Comparison of ENCODE assay signal across 8 cellular contexts in the genomic region with DNA sequence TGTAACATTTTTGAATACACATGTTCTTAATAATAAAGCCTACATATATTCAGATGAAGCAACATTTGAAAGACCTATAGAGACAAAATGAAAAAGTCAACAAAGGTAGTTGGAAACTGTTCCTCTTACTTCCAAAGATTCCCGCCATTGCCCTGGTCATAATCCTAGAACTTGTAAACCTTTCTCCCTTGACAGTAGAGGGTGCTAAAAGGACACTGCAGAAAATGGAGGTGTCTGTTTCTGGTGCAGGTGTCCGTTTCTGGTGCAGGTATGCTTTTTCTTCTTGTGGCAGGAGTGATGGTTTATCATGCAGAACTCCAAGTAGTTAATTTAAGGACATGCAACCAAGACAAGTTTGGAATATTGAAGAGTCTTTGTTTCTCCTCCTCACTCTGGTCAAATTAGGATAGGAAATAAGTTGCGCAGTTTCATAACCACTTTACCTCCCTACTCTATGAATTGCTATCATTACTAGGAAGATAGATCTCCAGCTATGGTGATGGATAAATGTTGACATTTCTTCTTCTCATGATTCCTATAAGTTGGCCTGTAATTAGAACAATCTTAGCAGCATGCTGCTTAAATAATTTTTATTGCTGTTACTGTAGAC. TPM values are rescaled to one million over a fixed set of nuclear protein-coding genes. Genes with fewer than 3 reads are reported as not detected.
DNase-seq lines count a peak whose midpoint lies in the region; ATAC-seq and TF ChIP-seq lines count a peak whose summit lies in the region.

No MANE protein-coding gene starts in this region.

- POLR2A ChIA-PET in naive thymus-derived CD4-positive, alpha-beta T cell (lab: Charles Lee), result no interaction called here

- peak; percentile 87 for DNase-seq in DMS53 (lab: John Stamatoyannopoulos, UW)
- peak; percentile 53 to 82 (median 70) for DNase-seq in NCI-H1417 (lab: John Stamatoyannopoulos, UW)
- DNase-seq in naive thymus-derived CD4-positive, alpha-beta T cell, result peak in 6 of 9 donors; percentile 7 to 36 (median 14)
- no peak for DNase-seq in activated CD8-positive, alpha-beta memory T cell treated with anti-CD3 and anti-CD28 coated beads, Interleukin-2, amount 50 U/mL, for 4 hours
- DNase-seq in NCI-H524 treated with DMSO at 0.1 percent for 48 hours (lab: John Stamatoyannopoulos, UW), result no peak

- ATAC-seq in GM21529 (IDR thresholded peaks at IDR 0.05; ENCODE audit: unreplicated experiment), result peak; percentile 79
- no peak for ATAC-seq in naive thymus-derived CD4-positive, alpha-beta T cell
- no peak for ATAC-seq in GM18502 (IDR thresholded peaks at IDR 0.05; ENCODE audit: poor library complexity, unreplicated experiment)

- no peaks in the 10 kb centered on the region for H3K4me1 Mint-ChIP-seq in brain
- no peaks in the 10 kb centered on the region for H3K4me1 Mint-ChIP-seq in naive thymus-derived CD4-positive, alpha-beta T cell

- no peaks in the 10 kb centered on the region for H3K36me3 Mint-ChIP-seq in brain
- H3K36me3 Mint-ChIP-seq in naive thymus-derived CD4-positive, alpha-beta T cell, result no peaks in the 10 kb centered on the region

- TF ChIP-seq CTCF in brain (conservative IDR thresholded peaks at IDR 0.05), result peak; percentile 42 to 47

- no peaks in the 10 kb centered on the region for H3K27me3 Mint-ChIP-seq in brain
- no peaks in the 10 kb centered on the region for H3K27me3 Mint-ChIP-seq in naive thymus-derived CD4-positive, alpha-beta T cell

- H3K4me3 Mint-ChIP-seq in brain, result no peak overlapping the region
- no peak overlapping the region for H3K4me3 Mint-ChIP-seq in naive thymus-derived CD4-positive, alpha-beta T cell

- H3K27ac ChIP-seq in naive thymus-derived CD4-positive, alpha-beta T cell (ENCODE audit: low read depth, low read length), result no peak overlapping the region

- H3K4me3 ChIP-seq in naive thymus-derived CD4-positive, alpha-beta T cell (ENCODE audit: low read length), result no peak overlapping the region

- intact Hi-C loops in naive thymus-derived CD4-positive, alpha-beta T cell (cut with micrococcal nuclease), result loop anchor here (1.0 to 2.0 kb wide), 2 partner anchors 566 kb away; no protein-coding TSS in a partner anchor

- no peak overlapping the region for H3K27ac Mint-ChIP-seq in brain
- H3K27ac Mint-ChIP-seq in naive thymus-derived CD4-positive, alpha-beta T cell, result no peak overlapping the region

- H3K4me1 ChIP-seq in naive thymus-derived CD4-positive, alpha-beta T cell (ENCODE audit: control insufficient read depth in 2 of 2, insufficient read depth in 2 of 2, low read length in 2 of 2), result no peaks in the 10 kb centered on the region

- CTCF ChIA-PET in naive thymus-derived CD4-positive, alpha-beta T cell (lab: Charles Lee), result no interaction called here

- no peaks in the 10 kb centered on the region for H3K36me3 ChIP-seq in naive thymus-derived CD4-positive, alpha-beta T cell (ENCODE audit: control insufficient read depth in 2 of 3, insufficient read depth in 3 of 3, low read length in 3 of 3)

- no peaks in the 10 kb centered on the region for H3K9me3 Mint-ChIP-seq in brain
- no peaks in the 10 kb centered on the region for H3K9me3 Mint-ChIP-seq in naive thymus-derived CD4-positive, alpha-beta T cell

- no peaks in the 10 kb centered on the region for H3K9me3 ChIP-seq in naive thymus-derived CD4-positive, alpha-beta T cell (ENCODE audit: control insufficient read depth in 2 of 3, low read length in 3 of 3)

- no peaks in the 10 kb centered on the region for H3K27me3 ChIP-seq in naive thymus-derived CD4-positive, alpha-beta T cell (ENCODE audit: control insufficient read depth in 2 of 2, insufficient read depth in 2 of 2, low read length in 2 of 2)

RNA-seq across cellular contexts. Expression of gene FAM174A, which starts 56.0 kb away (rescaled TPM):
- 20.2 TPM for polyA plus RNA-seq in brain (ENCODE audit: insufficient read depth, low read depth, low replicate concordance)
- total RNA-seq in naive thymus-derived CD4-positive, alpha-beta T cell, result 10 to 100 TPM in 1 of 5 experiments, 1 to 10 TPM in 4; 4.6 to 10.7 (median 6.0) TPM
- 1 to 10 TPM; 3.2 to 5.6 TPM for polyA plus RNA-seq in naive thymus-derived CD4-positive, alpha-beta T cell

Comparison
In these comparisons a context has a peak if more than half of its experiments do, and no peak if none do; other contexts are left out.
1. DNase-seq: peak in DMS53 (single experiment), NCI-H1417 (3 of 3) and naive thymus-derived CD4-positive, alpha-beta T cell (6 of 9); none in activated CD8-positive, alpha-beta memory T cell treated with anti-CD3 and anti-CD28 coated beads, Interleukin-2, amount 50 U/mL, for 4 hours (single experiment) and NCI-H524 treated with DMSO at 0.1 percent for 48 hours (single experiment).